1 cellular context compared by ENCODE assay signal in the genomic region with DNA sequence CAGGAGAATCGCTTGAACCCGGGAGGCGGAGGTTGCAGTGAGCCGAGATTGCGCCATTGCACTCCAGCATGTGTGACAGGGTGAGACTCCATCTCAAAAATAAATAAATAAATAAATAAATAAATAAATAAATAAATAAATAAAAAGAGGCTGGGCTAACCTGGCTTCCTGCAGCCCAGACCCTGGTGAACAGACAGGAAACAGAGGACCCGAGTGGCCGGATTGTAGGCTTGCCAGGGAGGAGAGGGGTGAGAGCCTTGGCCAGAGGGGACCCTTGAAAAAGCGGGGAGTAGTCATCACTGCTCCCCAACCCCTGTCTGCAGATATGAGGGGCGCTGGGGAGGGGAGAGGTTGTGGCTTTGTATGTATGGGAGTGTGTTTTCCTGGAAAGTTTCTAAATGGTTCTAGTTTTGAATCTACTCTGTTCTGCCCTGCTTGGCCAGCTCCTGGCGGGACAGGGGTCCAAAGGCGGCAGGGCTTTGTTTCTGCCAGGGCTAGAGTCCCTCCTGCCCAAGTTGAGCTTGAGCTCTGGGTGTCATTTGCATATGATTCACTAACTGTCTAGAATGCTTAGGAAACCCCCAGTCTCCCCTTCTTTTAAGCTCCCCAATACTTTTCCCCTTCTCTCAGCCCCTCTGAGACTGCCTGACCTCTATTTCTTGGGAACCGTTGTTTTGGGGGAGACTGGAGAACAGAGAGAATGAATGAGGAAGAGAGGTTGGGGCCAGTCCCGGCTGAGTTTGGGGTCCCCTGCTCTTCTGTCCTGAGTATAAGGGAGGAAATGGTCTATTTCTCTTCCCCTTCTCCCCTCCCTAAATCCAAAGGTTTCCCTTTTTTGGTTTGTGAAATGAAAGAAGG.
TF ChIP-seq lines count a peak whose summit lies in the region.

No MANE protein-coding gene starts in this region.

TF ChIP-seq in HepG2, 621 proteins besides CTCF, POLR2A, EP300 and RAD21:
- peak; percentile 28 for TF ChIP-seq PCBP2 (optimal IDR thresholded peaks at IDR 0.05; ENCODE audit: low read depth, low read length, poor library complexity, severe bottlenecking)
- TF ChIP-seq MLLT10 (CRISPR knock-in tag; IDR thresholded peaks at IDR 0.05): no peak
- TF ChIP-seq SP5 (CRISPR knock-in tag; IDR thresholded peaks at IDR 0.05; ENCODE audit: borderline replicate concordance, low read depth): no peak
- TF ChIP-seq ZNF496 (CRISPR knock-in tag; IDR thresholded peaks at IDR 0.05; ENCODE audit: insufficient replicate concordance): no peak
- TF ChIP-seq FLYWCH1 (CRISPR knock-in tag; IDR thresholded peaks at IDR 0.05): no peak
- 0 out of 2 replicates have a peak, but pooled peaks have one; percentile 1 for TF ChIP-seq ZFX (CRISPR knock-in tag; IDR thresholded peaks at IDR 0.05; ENCODE audit: low read depth)
